ENCODE assay signal across 20 cellular contexts in the genomic region with DNA sequence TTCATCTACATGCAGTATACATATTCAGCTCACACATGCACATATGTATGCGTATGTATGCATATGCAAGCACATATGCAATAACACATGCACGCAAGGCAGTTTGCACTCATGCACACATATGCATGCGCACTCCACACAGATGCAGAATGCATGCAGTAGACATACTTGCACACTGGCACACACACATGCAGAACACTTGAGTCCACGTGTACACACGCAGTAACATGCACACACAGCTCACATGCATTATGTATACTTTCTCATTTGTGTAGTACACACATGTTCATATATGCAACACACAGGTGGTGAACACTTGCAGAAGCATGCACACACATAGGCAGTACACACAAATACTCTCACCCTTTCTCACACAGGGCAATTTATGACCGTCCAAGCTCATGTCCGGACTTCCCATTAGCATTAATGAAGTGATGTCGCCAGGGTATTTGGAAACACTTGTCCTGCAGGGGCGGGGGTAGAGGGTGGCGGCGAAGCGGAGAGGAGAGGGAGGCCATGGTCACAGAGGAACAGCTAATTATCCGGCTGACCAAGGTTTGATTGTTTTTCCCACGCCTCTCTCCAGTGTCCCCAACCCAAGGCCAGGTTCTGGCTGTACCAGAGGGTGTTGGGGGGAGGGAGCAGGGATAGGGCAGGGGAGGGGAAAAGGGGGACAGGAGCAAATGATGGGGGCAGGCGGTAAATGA.
DNase-seq lines count a peak whose midpoint lies in the region; ATAC-seq, FAIRE-seq and TF ChIP-seq lines count a peak whose summit lies in the region.
"Had no signal": no experiment of that assay in that cellular context is flagged by ENCODE, and none has a peak within 500 bp of the region (broad histone marks: within the 10 kb centered on the region; RNA-seq: fewer than 3 reads in every experiment).

No MANE protein-coding gene starts in this region.

- H3K27ac ChIP-seq in pancreas (no peak overlapping the region), upper lobe of right lung (no peak overlapping the region), mesenchymal stem cell (ENCODE audit: low read length, poor library complexity, severe bottlenecking) (no peak overlapping the region)
- H3K27ac ChIP-seq: BLaER1, HL-60 had no signal

- no peak overlapping the region for H3K4me2 ChIP-seq in mesenchymal stem cell (ENCODE audit: low read length, poor library complexity, severe bottlenecking)
- H3K4me2 ChIP-seq: BLaER1 had no signal

- no peaks in the 10 kb centered on the region for H3K4me1 ChIP-seq in pancreas
- H3K4me1 ChIP-seq in upper lobe of right lung = no peaks in the 10 kb centered on the region
- H3K4me1 ChIP-seq in mesenchymal stem cell (ENCODE audit: control insufficient read depth, insufficient read depth, low read depth, low read length) = peaks cover 6% of the 10 kb centered on the region
- H3K4me1 ChIP-seq: BLaER1 had no signal

- H3K27me3 ChIP-seq in pancreas (no peaks in the 10 kb centered on the region), upper lobe of right lung (peaks cover 12% of the 10 kb centered on the region), mesenchymal stem cell (ENCODE audit: control insufficient read depth in 1 of 2, insufficient read depth in 1 of 2, low read length in 2 of 2) (peaks cover 24 to 52% of the 10 kb centered on the region in 2 experiments)
- H3K27me3 ChIP-seq: BLaER1 had no signal

- no peak overlapping the region for H3K14ac ChIP-seq in mesenchymal stem cell (ENCODE audit: low read length in 2 of 2)

- TF ChIP-seq CTCF in pancreas (IDR thresholded peaks at IDR 0.05) = no peak
- no peak for TF ChIP-seq CTCF in upper lobe of right lung (IDR thresholded peaks at IDR 0.05)

- no peak for FAIRE-seq in pancreas (lab: Jason Lieb, UNC)
- FAIRE-seq: GM12892, GM19239 had no signal

- intact Hi-C loops in pancreas (cut with DNase I) = no loop called here
- intact Hi-C loops in upper lobe of right lung (cut with DNase I) = no loop called here

- H3K4ac ChIP-seq in mesenchymal stem cell (ENCODE audit: low read depth in 1 of 2, low read length in 2 of 2) = no peak overlapping the region

- H3K36me3 ChIP-seq in pancreas (no peaks in the 10 kb centered on the region), upper lobe of right lung (no peaks in the 10 kb centered on the region), mesenchymal stem cell (ENCODE audit: control insufficient read depth in 1 of 2, insufficient read depth in 2 of 2, low read depth in 1 of 2, low read length in 2 of 2) (no peaks in the 10 kb centered on the region)
- H3K36me3 ChIP-seq: BLaER1 had no signal

- H3K9me3 ChIP-seq in pancreas (no peaks in the 10 kb centered on the region), upper lobe of right lung (no peaks in the 10 kb centered on the region), mesenchymal stem cell (ENCODE audit: control insufficient read depth, low read length) (no peaks in the 10 kb centered on the region)
- H3K9me3 ChIP-seq: BLaER1 had no signal

- H4K91ac ChIP-seq in mesenchymal stem cell (ENCODE audit: low read length) = no peak overlapping the region

- no peak overlapping the region for H3K18ac ChIP-seq in mesenchymal stem cell (ENCODE audit: low read depth in 1 of 2, low read length in 2 of 2)

- H2AK5ac ChIP-seq in mesenchymal stem cell (ENCODE audit: low read length, severe bottlenecking) = no peak overlapping the region

- WGBS in pancreas, 2 donors = 55 to 58% methylated on average over 13 to 15 of the region's 15 CpGs
- WGBS in mesenchymal stem cell = 84% methylated on average over 14 of the region's 15 CpGs

- H3K9ac ChIP-seq in mesenchymal stem cell (ENCODE audit: low read length) = no peak overlapping the region
- H3K9ac ChIP-seq: BLaER1 had no signal

- no peak overlapping the region for H4K8ac ChIP-seq in mesenchymal stem cell (ENCODE audit: low read length)

- ATAC-seq in pancreas (peak in 3 of 4 donors; percentile 23 to 59 (median 46)), upper lobe of right lung (no peak), GM18517 (IDR thresholded peaks at IDR 0.05; ENCODE audit: unreplicated experiment) (no peak)

- H2BK120ac ChIP-seq in mesenchymal stem cell (ENCODE audit: low read depth, low read length) = no peak overlapping the region

- H2BK12ac ChIP-seq in mesenchymal stem cell (ENCODE audit: low read length in 2 of 2) = no peak overlapping the region

- no peak overlapping the region for H2AFZ ChIP-seq in mesenchymal stem cell (ENCODE audit: low read depth, low read length)

- H2BK5ac ChIP-seq in mesenchymal stem cell (ENCODE audit: low read depth, low read length, poor library complexity, severe bottlenecking) = no peak overlapping the region

- no peak overlapping the region for H3K23ac ChIP-seq in mesenchymal stem cell (ENCODE audit: low read length in 2 of 2)

- H3K4me3 ChIP-seq in pancreas (no peak overlapping the region), upper lobe of right lung (no peak overlapping the region), mesenchymal stem cell (ENCODE audit: insufficient read depth in 1 of 2, low read depth in 1 of 2, low read length in 2 of 2) (no peak overlapping the region)
- H3K4me3 ChIP-seq: BLaER1 had no signal

- no peak overlapping the region for H2BK15ac ChIP-seq in mesenchymal stem cell (ENCODE audit: low read depth, poor library complexity, severe bottlenecking)

- no peaks in the 10 kb centered on the region for H3K79me1 ChIP-seq in mesenchymal stem cell (replicated peaks; ENCODE audit: low read length, poor library complexity, severe bottlenecking)

- DNase-seq in NCI-H748 (lab: John Stamatoyannopoulos, UW; ENCODE audit: unreplicated experiment) (peak; percentile 48), NCI-H748 treated with DMSO at 0.1 percent for 48 hours (lab: John Stamatoyannopoulos, UW) (no peak), CD1c-positive myeloid dendritic cell (ENCODE audit: extremely low spot score) (peak; percentile 5), pancreas (no peak), upper lobe of right lung (peak; percentile 40), mesenchymal stem cell (no peak)
- DNase-seq: 8988T; AML-193; Calu3; CD4-positive, alpha-beta T cell; DND-41; GDM1; HCEC 1CT; HFFc6; IMR-90 had no signal

Comparison
In these comparisons a context has a peak if more than half of its experiments do, and no peak if none do; other contexts are left out.
1. DNase-seq: peak in NCI-H748 (single experiment), CD1c-positive myeloid dendritic cell (single experiment) and upper lobe of right lung (single experiment); none in NCI-H748 treated with DMSO at 0.1 percent for 48 hours (single experiment), pancreas (0 of 6) and mesenchymal stem cell (single experiment).
2. ATAC-seq: peak in pancreas (3 of 4); none in upper lobe of right lung (single experiment) and GM18517 (single experiment).